ENCODE assay signal across 12 cellular contexts in the genomic region with DNA sequence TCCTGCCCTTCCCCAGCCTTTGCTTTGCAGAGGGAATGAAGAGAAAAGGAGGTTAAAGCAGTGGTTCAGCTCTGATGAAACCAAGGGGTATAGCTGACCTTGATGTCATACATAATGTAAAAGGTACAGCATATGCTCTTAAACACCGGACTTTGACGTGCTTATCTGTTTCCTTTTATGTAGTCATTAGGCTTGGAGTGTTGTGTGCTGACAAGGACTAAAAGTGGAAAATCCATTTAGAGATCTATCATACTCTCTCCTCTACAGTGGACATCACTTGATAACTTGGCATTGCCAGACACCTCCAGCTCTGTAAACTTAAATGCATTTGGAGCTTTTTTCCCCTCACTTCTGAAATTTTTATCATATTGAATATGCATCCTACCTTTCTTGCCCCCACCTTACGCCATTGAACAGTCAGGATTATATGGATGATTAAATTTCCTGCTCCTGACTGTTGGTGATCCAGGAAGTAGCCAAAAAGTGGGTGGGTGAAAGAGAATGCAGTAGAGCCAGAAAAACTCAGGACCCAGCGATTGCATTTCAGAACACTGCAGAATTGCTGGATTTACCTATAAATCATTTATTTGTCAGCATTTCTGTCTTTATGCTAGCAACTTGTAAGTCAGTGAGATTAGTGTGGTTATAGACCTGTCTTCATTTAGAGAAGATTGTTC. TPM values are rescaled to one million over a fixed set of nuclear protein-coding genes. Genes with fewer than 3 reads are reported as not detected.
DNase-seq lines count a peak whose midpoint lies in the region; ATAC-seq and TF ChIP-seq lines count a peak whose summit lies in the region.
"Had no signal": no experiment of that assay in that cellular context is flagged by ENCODE, and none has a peak within 500 bp of the region (broad histone marks: within the 10 kb centered on the region; RNA-seq: fewer than 3 reads in every experiment).

No MANE protein-coding gene starts in this region.

- no peaks in the 10 kb centered on the region for H3K27me3 ChIP-seq in esophagus squamous epithelium
- no peaks in the 10 kb centered on the region for H3K27me3 ChIP-seq in thyroid gland
- H3K27me3 ChIP-seq in neuronal stem cell (ENCODE audit: control insufficient read depth in 3 of 3, insufficient read depth in 3 of 3, low read depth in 1 of 3, low read length in 3 of 3) = peaks cover 0 to 5% (median 0%) of the 10 kb centered on the region in 3 experiments
- H3K27me3 ChIP-seq: body of pancreas had no signal

- H3K23ac ChIP-seq in neuronal stem cell (ENCODE audit: low read depth, low read length, poor library complexity) = no peak overlapping the region

- H3K4me2 ChIP-seq in neuronal stem cell (ENCODE audit: insufficient read depth, low read length, poor library complexity, severe bottlenecking) = no peak overlapping the region

- H3K4me3 ChIP-seq in esophagus squamous epithelium (no peak overlapping the region), thyroid gland (replicated peaks in 1 of 3) (no peak overlapping the region), neuronal stem cell (ENCODE audit: low read length in 2 of 2) (no peak overlapping the region)
- H3K4me3 ChIP-seq: body of pancreas had no signal

- H2AFZ ChIP-seq in neuronal stem cell (ENCODE audit: low read length) = no peak overlapping the region

- H3K4me1 Mint-ChIP-seq in activated T-cell treated with anti-CD3 and anti-CD28 coated beads, Interleukin-2, amount 50 U/mL, for 72 hours (ENCODE audit: low read depth) = peaks cover 73% of the 10 kb centered on the region
- H3K4me1 Mint-ChIP-seq in activated CD4-positive, alpha-beta memory T cell treated with anti-CD3 and anti-CD28 coated beads for 36 hours (ENCODE audit: low read depth) = peaks cover 73% of the 10 kb centered on the region

- peak overlapping the region; percentile 3 to 89 (median 46) for H3K27ac ChIP-seq in esophagus squamous epithelium
- H3K27ac ChIP-seq in thyroid gland = peak overlapping the region; percentile 25 to 86 (median 33)
- no peak overlapping the region for H3K27ac ChIP-seq in neuronal stem cell (replicated peaks; ENCODE audit: low read length)
- H3K27ac ChIP-seq: body of pancreas had no signal

- no peak overlapping the region for H2AK5ac ChIP-seq in neuronal stem cell (ENCODE audit: low read depth, low read length)

- H3K4me3 Mint-ChIP-seq in activated T-cell treated with anti-CD3 and anti-CD28 coated beads, Interleukin-2, amount 50 U/mL, for 72 hours = peak overlapping the region; percentile 96 to 99
- peak overlapping the region; percentile 99 for H3K4me3 Mint-ChIP-seq in activated CD4-positive, alpha-beta memory T cell treated with anti-CD3 and anti-CD28 coated beads for 36 hours

- H2BK12ac ChIP-seq in neuronal stem cell (ENCODE audit: low read length) = no peak overlapping the region

- intact Hi-C loops in activated CD4-positive, alpha-beta memory T cell treated with anti-CD3 and anti-CD28 coated beads for 36 hours (cut with micrococcal nuclease) = no loop called here
- intact Hi-C loops in esophagus squamous epithelium (cut with DNase I) (no loop called here), thyroid gland (cut with DNase I) (no loop called here)

- no peak overlapping the region for H4K91ac ChIP-seq in neuronal stem cell (ENCODE audit: low read depth, low read length, poor library complexity)

- no peak for ATAC-seq in activated T-cell treated with anti-CD3 and anti-CD28 coated beads, Interleukin-2, amount 50 U/mL, for 72 hours (replicated peaks in 1 of 2)
- ATAC-seq: body of pancreas, HCT116 had no signal

- H3K9me3 ChIP-seq in esophagus squamous epithelium = no peaks in the 10 kb centered on the region
- no peaks in the 10 kb centered on the region for H3K9me3 ChIP-seq in thyroid gland
- H3K9me3 ChIP-seq in neuronal stem cell (replicated peaks in 1 of 2; ENCODE audit: control insufficient read depth in 2 of 2, insufficient read depth in 1 of 2, low read depth in 1 of 2, low read length in 2 of 2) = no peaks in the 10 kb centered on the region
- H3K9me3 ChIP-seq: body of pancreas had no signal

- peaks cover 32 to 47% of the 10 kb centered on the region in 2 donors for H3K36me3 Mint-ChIP-seq in activated T-cell treated with anti-CD3 and anti-CD28 coated beads, Interleukin-2, amount 50 U/mL, for 72 hours (ENCODE audit: insufficient read depth in 2 of 2)
- H3K36me3 Mint-ChIP-seq in activated CD4-positive, alpha-beta memory T cell treated with anti-CD3 and anti-CD28 coated beads for 36 hours = peaks cover 70% of the 10 kb centered on the region

- TF ChIP-seq CTCF in esophagus squamous epithelium (IDR thresholded peaks at IDR 0.05) (no peak), thyroid gland (IDR thresholded peaks at IDR 0.05) (no peak)

- POLR2A ChIA-PET in activated CD4-positive, alpha-beta memory T cell treated with anti-CD3 and anti-CD28 coated beads for 36 hours (lab: Charles Lee) = interaction anchor here (0.7 to 22.4 kb wide), 9 partner anchors 8 to 89 kb away, joined by 3 to 504 read pairs (median 4); no protein-coding TSS in a partner anchor

- no peak overlapping the region for H2BK5ac ChIP-seq in neuronal stem cell (ENCODE audit: low read length)

- no peak overlapping the region for H3K4ac ChIP-seq in neuronal stem cell (ENCODE audit: low read length)

- H3K36me3 ChIP-seq in esophagus squamous epithelium (no peaks in the 10 kb centered on the region), thyroid gland (no peaks in the 10 kb centered on the region), neuronal stem cell (replicated peaks in 1 of 2; ENCODE audit: control insufficient read depth in 2 of 2, insufficient read depth in 2 of 2, low read length in 2 of 2) (no peaks in the 10 kb centered on the region)

- H3K79me1 ChIP-seq in neuronal stem cell (ENCODE audit: low read depth, low read length) = no peaks in the 10 kb centered on the region

- peaks cover 13 to 96% (median 77%) of the 10 kb centered on the region in 3 donors for H3K4me1 ChIP-seq in esophagus squamous epithelium
- peaks cover 40 to 51% of the 10 kb centered on the region in 2 donors for H3K4me1 ChIP-seq in thyroid gland
- peaks cover 5 to 10% of the 10 kb centered on the region in 2 donors for H3K4me1 ChIP-seq in neuronal stem cell (ENCODE audit: control insufficient read depth in 2 of 2, insufficient read depth in 1 of 2, low read depth in 1 of 2, low read length in 2 of 2)

- H3K27me3 Mint-ChIP-seq in activated T-cell treated with anti-CD3 and anti-CD28 coated beads, Interleukin-2, amount 50 U/mL, for 72 hours (ENCODE audit: low read depth) = no peaks in the 10 kb centered on the region
- no peaks in the 10 kb centered on the region for H3K27me3 Mint-ChIP-seq in activated CD4-positive, alpha-beta memory T cell treated with anti-CD3 and anti-CD28 coated beads for 36 hours

- DNase-seq in activated T-cell treated with anti-CD3 and anti-CD28 coated beads, Interleukin-2, amount 50 U/mL, for 72 hours = no peak
- DNase-seq in activated T-cell treated with anti-CD3 and anti-CD28 coated beads, Interleukin-2, amount 50 U/mL, for 48 hours = no peak
- no peak for DNase-seq in activated CD4-positive, alpha-beta memory T cell treated with anti-CD3 and anti-CD28 coated beads for 36 hours
- no peak for DNase-seq in esophagus squamous epithelium (lab: John Stamatoyannopoulos, UW)
- no peak for DNase-seq in thyroid gland
- DNase-seq in neuronal stem cell (ENCODE audit: low spot score) = no peak
- no peak for DNase-seq in germinal center (ENCODE audit: low spot score)
- no peak for DNase-seq in NOMO-1 treated with DMSO at 0.1 percent for 48 hours (lab: John Stamatoyannopoulos, UW; ENCODE audit: unreplicated experiment)
- DNase-seq: body of pancreas, DMS153, NCI-H2081 had no signal

- no peak overlapping the region for H3K9ac ChIP-seq in neuronal stem cell (ENCODE audit: low read depth, low read length, poor library complexity)

- WGBS in esophagus squamous epithelium, 2 donors = 24% methylated on average over 4 of the region's 4 CpGs
- WGBS in thyroid gland, 2 donors = 62 to 66% methylated on average over 4 of the region's 4 CpGs
- WGBS in neuronal stem cell (ENCODE audit: extremely low coverage in 2 of 2, insufficient read length in 2 of 2, insufficient replicate concordance in 1 of 2), 2 donors = no CpG with 5 or more reads among the region's 4 CpGs

- TF ChIP-seq POLR2A in esophagus squamous epithelium (IDR thresholded peaks at IDR 0.05) (no peak), thyroid gland (IDR thresholded peaks at IDR 0.05) (no peak)

- no peak overlapping the region for H2BK15ac ChIP-seq in neuronal stem cell (ENCODE audit: low read length)

- peak overlapping the region; percentile 99 for H3K27ac Mint-ChIP-seq in activated T-cell treated with anti-CD3 and anti-CD28 coated beads, Interleukin-2, amount 50 U/mL, for 72 hours
- peak overlapping the region; percentile 90 for H3K27ac Mint-ChIP-seq in activated CD4-positive, alpha-beta memory T cell treated with anti-CD3 and anti-CD28 coated beads for 36 hours

- H3K18ac ChIP-seq in neuronal stem cell (ENCODE audit: low read length) = no peak overlapping the region

- CTCF ChIA-PET in activated CD4-positive, alpha-beta memory T cell treated with anti-CD3 and anti-CD28 coated beads for 36 hours (lab: Charles Lee) = interaction anchor here (0.6 to 2.3 kb wide), 12 partner anchors 8 to 372 kb away, joined by 3 to 12 read pairs (median 4); no protein-coding TSS in a partner anchor

- no peaks in the 10 kb centered on the region for H3K9me3 Mint-ChIP-seq in activated T-cell treated with anti-CD3 and anti-CD28 coated beads, Interleukin-2, amount 50 U/mL, for 72 hours
- H3K9me3 Mint-ChIP-seq in activated CD4-positive, alpha-beta memory T cell treated with anti-CD3 and anti-CD28 coated beads for 36 hours = no peaks in the 10 kb centered on the region

- H3K14ac ChIP-seq in neuronal stem cell (ENCODE audit: low read length) = no peak overlapping the region

- H4K8ac ChIP-seq in neuronal stem cell (ENCODE audit: low read depth, low read length) = no peak overlapping the region

- H2BK120ac ChIP-seq in neuronal stem cell (ENCODE audit: low read depth, low read length) = no peak overlapping the region

RNA-seq across cellular contexts. Expression of gene TNFAIP8, which starts 4.1 kb away (rescaled TPM):
- 100 to 1,000 TPM; 117 to 137 TPM for total RNA-seq in activated T-cell treated with anti-CD3 and anti-CD28 coated beads, Interleukin-2, amount 50 U/mL, for 72 hours
- 100 to 1,000 TPM; 153 to 159 TPM for total RNA-seq in activated CD4-positive, alpha-beta memory T cell treated with anti-CD3 and anti-CD28 coated beads for 36 hours
- 10 to 100 TPM; 19.5 to 44.6 (median 34.9) TPM for total RNA-seq in esophagus squamous epithelium
- 10 to 100 TPM; 15.7 to 36.8 (median 33.6) TPM for total RNA-seq in thyroid gland
- polyA plus RNA-seq in neuronal stem cell (2013, experiment 1 of 2) = 13.5 TPM
- polyA plus RNA-seq in neuronal stem cell (2013, experiment 2 of 2) = 13.8 TPM
